Comparison of ENCODE assay signal across 18 cellular contexts in genomic region chr3:24318668-24319287, GRCh38.
DNase-seq lines count a peak whose midpoint lies in the region; ATAC-seq and TF ChIP-seq lines count a peak whose summit lies in the region.
"Had no signal": no experiment of that assay in that cellular context is flagged by ENCODE, and none has a peak within 500 bp of the region (broad histone marks: within the 10 kb centered on the region; RNA-seq: fewer than 3 reads in every experiment).

No MANE protein-coding gene starts in this region.

- H4K91ac ChIP-seq in trophoblast cell (ENCODE audit: low read depth, low read length), result no peak overlapping the region

- no peak overlapping the region for H3K9ac ChIP-seq in trophoblast cell (ENCODE audit: low read length)

- H3K14ac ChIP-seq in trophoblast cell (ENCODE audit: low read length), result no peak overlapping the region

- H4K20me1 ChIP-seq in PC-9 (ENCODE audit: insufficient read depth), result no peaks in the 10 kb centered on the region

- WGBS in trophoblast cell (ENCODE audit: extremely low coverage, insufficient coverage, insufficient read length), result no CpG with 5 or more reads among the region's 1 CpG

- peak overlapping the region; percentile 82 for H2BK120ac ChIP-seq in trophoblast cell (ENCODE audit: insufficient read depth, low read length, poor library complexity)

- POLR2A ChIA-PET in PC-9 (lab: Charles Lee; ENCODE audit: unreplicated experiment), result no interaction called here

- H3K4me3 ChIP-seq in PC-9 (no peak overlapping the region), trophoblast cell (ENCODE audit: low read depth, low read length) (no peak overlapping the region)
- H3K4me3 ChIP-seq: lower lobe of right lung, tibial nerve had no signal

- H3K79me1 ChIP-seq in trophoblast cell (ENCODE audit: low read length), result peaks cover 10% of the 10 kb centered on the region

- no peak overlapping the region for H4K8ac ChIP-seq in trophoblast cell (ENCODE audit: low read depth, low read length)

- H3K4me2 ChIP-seq in PC-9, result no peak overlapping the region
- H3K4me2 ChIP-seq in trophoblast cell (ENCODE audit: low read length), result no peak overlapping the region

- intact Hi-C loops in PC-9 (cut with micrococcal nuclease; ENCODE audit: unreplicated experiment), result loop anchor here (10.0 kb wide), 1 partner anchor 54 kb away; no protein-coding TSS in a partner anchor

- TF ChIP-seq CTCF in PC-9 (conservative IDR thresholded peaks at IDR 0.05), result no peak

- H3K23ac ChIP-seq in trophoblast cell (ENCODE audit: low read length), result no peak overlapping the region

- no peak overlapping the region for H3K18ac ChIP-seq in trophoblast cell (ENCODE audit: low read length)

- H2AK5ac ChIP-seq in trophoblast cell (ENCODE audit: low read length), result no peak overlapping the region

- H3K4me1 ChIP-seq in PC-9 (replicated peaks; ENCODE audit: insufficient read depth) (peaks cover 47% of the 10 kb centered on the region), trophoblast cell (ENCODE audit: control insufficient read depth in 1 of 2, insufficient read depth in 2 of 2, low read length in 2 of 2) (peaks cover 9 to 13% of the 10 kb centered on the region in 2 experiments)
- H3K4me1 ChIP-seq: lower lobe of right lung, tibial nerve had no signal

- H3K4ac ChIP-seq in trophoblast cell (ENCODE audit: low read depth, low read length), result no peak overlapping the region

- no peaks in the 10 kb centered on the region for H3K27me3 ChIP-seq in PC-9 (ENCODE audit: insufficient read depth, low read depth)
- H3K27me3 ChIP-seq in trophoblast cell (ENCODE audit: insufficient read depth, low read length), result no peaks in the 10 kb centered on the region
- H3K27me3 ChIP-seq: tibial nerve had no signal

- H3F3A ChIP-seq in PC-9 (ENCODE audit: insufficient read depth, low read depth), result peaks cover 23% of the 10 kb centered on the region

- CTCF ChIA-PET in PC-9 (lab: Charles Lee), result no interaction called here

- H2BK5ac ChIP-seq in trophoblast cell (ENCODE audit: low read depth, low read length, poor library complexity), result no peak overlapping the region

- H3K36me3 ChIP-seq in PC-9 (ENCODE audit: low read depth) (0 out of 2 replicates have a peak, but pooled peaks cover 5% of the 10 kb centered on the region), trophoblast cell (ENCODE audit: control insufficient read depth in 1 of 2, insufficient read depth in 2 of 2, low read length in 2 of 2) (peaks cover 0 to 6% of the 10 kb centered on the region in 2 experiments)
- H3K36me3 ChIP-seq: lower lobe of right lung, tibial nerve had no signal

- no peaks in the 10 kb centered on the region for H3K9me2 ChIP-seq in PC-9 (ENCODE audit: insufficient read depth)

- peak overlapping the region; percentile 75 for H2BK12ac ChIP-seq in trophoblast cell (ENCODE audit: low read length)

- H4K12ac ChIP-seq in trophoblast cell (ENCODE audit: low read depth, low read length), result no peak overlapping the region

- no peaks in the 10 kb centered on the region for H3K79me2 ChIP-seq in PC-9 (ENCODE audit: low read depth)
- H3K79me2 ChIP-seq in trophoblast cell (ENCODE audit: control insufficient read depth, insufficient read depth, low read length, poor library complexity), result peaks cover 2% of the 10 kb centered on the region

- peak overlapping the region; percentile 33; the same call in 1 of the 2 replicates for H3K27ac ChIP-seq in PC-9
- peak overlapping the region; percentile 65 for H3K27ac ChIP-seq in epithelial cell of prostate
- peak overlapping the region; percentile 56 for H3K27ac ChIP-seq in trophoblast cell (ENCODE audit: low read depth, low read length)
- H3K27ac ChIP-seq: lower lobe of right lung, tibial nerve had no signal

- no TSS peak for BruUV-seq in PC-9 (replicated peaks; lab: Mats Ljungman, UMichigan)

- H3K9me3 ChIP-seq in PC-9 (ENCODE audit: insufficient read depth, low read depth) (no peaks in the 10 kb centered on the region; the same call in 1 of the 2 replicates), trophoblast cell (ENCODE audit: insufficient read depth, low read depth, low read length) (no peaks in the 10 kb centered on the region)

- DNase-seq in GM03348 (ENCODE audit: low spot score), result peak; percentile 41
- peak; percentile 15 to 89 for DNase-seq in PC-9
- peak; percentile 22 for DNase-seq in epithelial cell of prostate (ENCODE audit: low read depth, low spot score)
- peak; percentile 64 to 92 for DNase-seq in trophoblast cell
- no peak for DNase-seq in SKM-1 treated with dmso at 0.1 percent for 144 hours (lab: John Stamatoyannopoulos, UW; ENCODE audit: unreplicated experiment)
- DNase-seq in stimulated activated naive CD4-positive, alpha-beta T cell (lab: John Stamatoyannopoulos, UW), result no peak
- DNase-seq: activated CD4-positive, alpha-beta T cell treated with anti-CD3 and anti-CD28 coated beads for 1 hour; activated CD8-positive, alpha-beta memory T cell treated with anti-CD3 and anti-CD28 coated beads, Interleukin-2, amount 50 U/mL, for 4 hours; CD8-positive, alpha-beta T cell; cerebellar nuclear complex; lower lobe of right lung; retina; stimulated activated CD4-positive, alpha-beta T cell treated with anti-CD3 and anti-CD28 coated beads, Interleukin-2, amount 100 ng/mL, for 24 hours; T-helper 1 cell had no signal

- H2AFZ ChIP-seq in PC-9 (no peak overlapping the region), trophoblast cell (ENCODE audit: insufficient read depth, low read length, poor library complexity) (no peak overlapping the region)

- no peak for ATAC-seq in HG03025 (IDR thresholded peaks at IDR 0.05; ENCODE audit: low FRiP score, unreplicated experiment)
- no peak for ATAC-seq in HG02610 (IDR thresholded peaks at IDR 0.05; ENCODE audit: unreplicated experiment)
- ATAC-seq: activated naive CD4-positive, alpha-beta T cell treated with anti-CD3 and anti-CD28 coated beads, Interleukin-2, amount 50 U/mL, for 72 hours; CD8-positive, alpha-beta T cell; lower lobe of right lung had no signal

Comparison
In these comparisons a context has a peak if more than half of its experiments do, and no peak if none do; other contexts are left out.
1. DNase-seq: peak in GM03348 (single experiment), PC-9 (2 of 2), epithelial cell of prostate (single experiment) and trophoblast cell (2 of 2); none in SKM-1 treated with dmso at 0.1 percent for 144 hours (single experiment) and stimulated activated naive CD4-positive, alpha-beta T cell (0 of 6).
2. Peak in every context shown above with its lines, with median percentiles within 50 percentile points of each other: H3K27ac ChIP-seq.